In the genomic region with DNA sequence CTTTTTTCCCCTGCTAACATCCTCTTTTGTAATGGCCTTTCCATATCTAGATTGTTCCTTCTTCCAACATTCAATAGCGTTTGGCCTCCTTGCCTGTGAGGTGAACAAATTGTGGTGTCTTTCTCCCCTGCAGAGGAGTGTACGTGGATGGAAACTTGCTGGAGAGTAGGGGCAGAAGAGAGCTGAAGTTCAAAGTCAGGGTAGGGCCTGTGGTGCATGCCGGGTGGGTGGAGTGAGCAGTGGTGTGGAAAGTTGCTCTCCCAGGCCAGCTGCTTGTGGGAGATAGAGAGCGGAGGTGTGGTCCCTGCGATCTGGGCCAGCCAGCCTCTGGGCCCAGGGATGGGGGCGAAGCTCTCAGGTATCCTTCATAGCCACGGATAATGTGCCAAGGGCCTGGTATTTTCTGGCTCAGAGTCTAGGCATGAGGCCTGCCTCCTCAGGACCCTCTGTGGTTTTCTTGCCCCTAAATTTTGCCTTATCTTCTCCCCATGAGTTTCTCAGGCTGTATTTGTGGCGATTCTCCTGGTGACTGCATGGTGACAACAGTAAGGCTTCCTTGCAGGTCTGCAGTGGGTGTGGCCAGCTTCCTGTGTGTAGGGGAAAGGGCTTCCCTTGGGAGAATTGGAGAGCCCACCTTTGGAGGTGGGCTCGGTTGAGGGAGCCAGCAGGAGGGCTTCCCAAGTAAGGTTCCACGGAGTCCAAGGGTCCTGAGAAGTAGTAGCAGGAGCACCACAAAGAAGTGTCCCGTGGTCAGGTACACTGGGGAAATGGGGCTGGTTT, we compare ENCODE assay signal across 1 cellular context.
TF ChIP-seq lines count a peak whose summit lies in the region.

No MANE protein-coding gene starts in this region.

TF ChIP-seq in IMR-90, 13 proteins besides CTCF, POLR2A, EP300 and RAD21 (continued from another document):
- TF ChIP-seq RFX5 (IDR thresholded peaks at IDR 0.05; ENCODE audit: low read depth, low read length), result no peak
- no peak for TF ChIP-seq MAZ (IDR thresholded peaks at IDR 0.05; ENCODE audit: borderline replicate concordance, low read depth, low read length)
- TF ChIP-seq NFE2L2 (IDR thresholded peaks at IDR 0.05; ENCODE audit: low read depth, low read length), result no peak
- TF ChIP-seq, protein P1, sequence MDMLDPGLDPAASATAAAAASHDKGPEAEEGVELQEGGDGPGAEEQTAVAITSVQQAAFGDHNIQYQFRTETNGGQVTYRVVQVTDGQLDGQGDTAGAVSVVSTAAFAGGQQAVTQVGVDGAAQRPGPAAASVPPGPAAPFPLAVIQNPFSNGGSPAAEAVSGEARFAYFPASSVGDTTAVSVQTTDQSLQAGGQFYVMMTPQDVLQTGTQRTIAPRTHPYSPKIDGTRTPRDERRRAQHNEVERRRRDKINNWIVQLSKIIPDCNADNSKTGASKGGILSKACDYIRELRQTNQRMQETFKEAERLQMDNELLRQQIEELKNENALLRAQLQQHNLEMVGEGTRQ (IDR thresholded peaks at IDR 0.05; ENCODE audit: low read depth, low read length), result no peak
- TF ChIP-seq FOS (IDR thresholded peaks at IDR 0.05; ENCODE audit: low read depth, low read length), result no peak
- no peak for TF ChIP-seq SMC3 (IDR thresholded peaks at IDR 0.05; ENCODE audit: low read depth, low read length)
- TF ChIP-seq MXI1 (IDR thresholded peaks at IDR 0.05; ENCODE audit: borderline replicate concordance, low read depth, low read length), result no peak
- TF ChIP-seq CHD1 (IDR thresholded peaks at IDR 0.05; ENCODE audit: low read depth, low read length), result no peak
- TF ChIP-seq MAFK (IDR thresholded peaks at IDR 0.05; ENCODE audit: low read depth, low read length), result no peak
- TF ChIP-seq, protein P2, sequence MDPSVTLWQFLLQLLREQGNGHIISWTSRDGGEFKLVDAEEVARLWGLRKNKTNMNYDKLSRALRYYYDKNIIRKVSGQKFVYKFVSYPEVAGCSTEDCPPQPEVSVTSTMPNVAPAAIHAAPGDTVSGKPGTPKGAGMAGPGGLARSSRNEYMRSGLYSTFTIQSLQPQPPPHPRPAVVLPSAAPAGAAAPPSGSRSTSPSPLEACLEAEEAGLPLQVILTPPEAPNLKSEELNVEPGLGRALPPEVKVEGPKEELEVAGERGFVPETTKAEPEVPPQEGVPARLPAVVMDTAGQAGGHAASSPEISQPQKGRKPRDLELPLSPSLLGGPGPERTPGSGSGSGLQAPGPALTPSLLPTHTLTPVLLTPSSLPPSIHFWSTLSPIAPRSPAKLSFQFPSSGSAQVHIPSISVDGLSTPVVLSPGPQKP (IDR thresholded peaks at IDR 0.05; ENCODE audit: borderline replicate concordance, low read depth, low read length), result no peak
